ENCODE assay signal across 12 cellular contexts in genomic region chr10:4136121-4136520, GRCh38.
A peak's percentile ranks its signal among the peaks of the same experiment; 100 is the strongest.
DNase-seq lines count a peak whose midpoint lies in the region; ATAC-seq and TF ChIP-seq lines count a peak whose summit lies in the region.
"Had no signal": no experiment of that assay in that cellular context is flagged by ENCODE, and none has a peak within 500 bp of the region (broad histone marks: within the 10 kb centered on the region; RNA-seq: fewer than 3 reads in every experiment).

No MANE protein-coding gene starts in this region.

- H3K27me3 Mint-ChIP-seq in activated T-cell treated with anti-CD3 and anti-CD28 coated beads, Interleukin-2, amount 50 U/mL, for 24 hours = no peaks in the 10 kb centered on the region
- H3K27me3 Mint-ChIP-seq: CD4-positive, CD25-positive, alpha-beta regulatory T cell had no signal

- no peak for TF ChIP-seq CTCF in GM10266 (IDR thresholded peaks at IDR 0.05; ENCODE audit: control insufficient read depth, insufficient read depth, low read depth, missing control alignments)

- peak; percentile 81 for ATAC-seq in GM19372 (IDR thresholded peaks at IDR 0.05; ENCODE audit: low read depth, unreplicated experiment)
- peak; percentile 55 for ATAC-seq in HG02970 (IDR thresholded peaks at IDR 0.05; ENCODE audit: low FRiP score, unreplicated experiment)
- no peak for ATAC-seq in Right ventricle myocardium inferior

- intact Hi-C loops in Right ventricle myocardium inferior (cut with DNase I) = no loop called here

- no peak overlapping the region for H3K4me3 Mint-ChIP-seq in activated T-cell treated with anti-CD3 and anti-CD28 coated beads, Interleukin-2, amount 50 U/mL, for 24 hours
- H3K4me3 Mint-ChIP-seq: CD4-positive, CD25-positive, alpha-beta regulatory T cell had no signal

- H3K27ac Mint-ChIP-seq in activated T-cell treated with anti-CD3 and anti-CD28 coated beads, Interleukin-2, amount 50 U/mL, for 24 hours = no peak overlapping the region

- peaks cover 1% of the 10 kb centered on the region for H3K36me3 Mint-ChIP-seq in activated T-cell treated with anti-CD3 and anti-CD28 coated beads, Interleukin-2, amount 50 U/mL, for 24 hours (ENCODE audit: low read depth)

- DNase-seq in GM10266 (ENCODE audit: extremely low spot score) = peak; percentile 55
- DNase-seq in NOMO-1 treated with DMSO at 0.1 percent for 48 hours (lab: John Stamatoyannopoulos, UW; ENCODE audit: unreplicated experiment) = peak; percentile 83
- no peak for DNase-seq in DMS53 (lab: John Stamatoyannopoulos, UW)
- DNase-seq in activated T-cell treated with anti-CD3 and anti-CD28 coated beads, Interleukin-2, amount 50 U/mL, for 24 hours = no peak
- no peak for DNase-seq in Right ventricle myocardium inferior (ENCODE audit: missing footprints)
- no peak for DNase-seq in DMS53 treated with DMSO at 0.1 percent for 48 hours (lab: John Stamatoyannopoulos, UW; ENCODE audit: unreplicated experiment)
- DNase-seq: activated CD4-positive, CD25-positive, alpha-beta regulatory T cell; CD4-positive, CD25-positive, alpha-beta regulatory T cell; foreskin fibroblast; NCI-H524 had no signal

- peaks cover 31% of the 10 kb centered on the region for H3K4me1 Mint-ChIP-seq in activated T-cell treated with anti-CD3 and anti-CD28 coated beads, Interleukin-2, amount 50 U/mL, for 24 hours (ENCODE audit: low read depth)

- H3K9me3 Mint-ChIP-seq in activated T-cell treated with anti-CD3 and anti-CD28 coated beads, Interleukin-2, amount 50 U/mL, for 24 hours = peaks cover 25% of the 10 kb centered on the region

Comparison
In these comparisons a context has a peak if more than half of its experiments do, and no peak if none do; other contexts are left out.
1. DNase-seq: peak in GM10266 (single experiment) and NOMO-1 treated with DMSO at 0.1 percent for 48 hours (single experiment); none in DMS53 (single experiment), activated T-cell treated with anti-CD3 and anti-CD28 coated beads, Interleukin-2, amount 50 U/mL, for 24 hours (single experiment), Right ventricle myocardium inferior (single experiment) and DMS53 treated with DMSO at 0.1 percent for 48 hours (single experiment).